15 cellular contexts compared by ENCODE assay signal in genomic region chr20:10430000-10430466, GRCh38. TPM values are rescaled to one million over a fixed set of nuclear protein-coding genes. Genes with fewer than 3 reads are reported as not detected.
DNase-seq lines count a peak whose midpoint lies in the region; ATAC-seq lines count a peak whose summit lies in the region.
"Had no signal": no experiment of that assay in that cellular context is flagged by ENCODE, and none has a peak within 500 bp of the region (broad histone marks: within the 10 kb centered on the region; RNA-seq: fewer than 3 reads in every experiment).

No MANE protein-coding gene starts in this region.

- DNase-seq in A172 (ENCODE audit: low spot score) (peak; percentile 42), Daoy (ENCODE audit: low read depth) (peak; percentile 30), NCI-H82 treated with DMSO at 0.1 percent for 48 hours (lab: John Stamatoyannopoulos, UW; ENCODE audit: unreplicated experiment) (peak; percentile 40), dermis blood vessel endothelial cell (peak; percentile 71), cortex of kidney (lab: John Stamatoyannopoulos, UW) (no peak), DMS 273 (lab: John Stamatoyannopoulos, UW; ENCODE audit: unreplicated experiment) (no peak)
- DNase-seq: activated CD8-positive, alpha-beta memory T cell treated with anti-CD3 and anti-CD28 coated beads, Interleukin-2, amount 10 ng/mL, durations not matched to agents 7 days and 5 days; activated naive CD8-positive, alpha-beta T cell treated with anti-CD3 and anti-CD28 coated beads, Interleukin-2, amount 50 U/mL, for 24 hours; NCI-H2029; NCI-H524 treated with DMSO at 0.1 percent for 48 hours; nephron progenitor cell; SHP77 treated with DMSO at 0.1 percent for 48 hours; upper lobe of right lung had no signal

- ATAC-seq in GM18907 (IDR thresholded peaks at IDR 0.05; ENCODE audit: unreplicated experiment) (no peak), GM18873 (IDR thresholded peaks at IDR 0.05; ENCODE audit: low FRiP score, unreplicated experiment) (no peak)
- ATAC-seq: activated CD8-positive, alpha-beta memory T cell treated with anti-CD3 and anti-CD28 coated beads, Interleukin-2, amount 10 ng/mL, durations not matched to agents 7 days and 5 days; activated naive CD8-positive, alpha-beta T cell treated with anti-CD3 and anti-CD28 coated beads, Interleukin-2, amount 50 U/mL, for 24 hours; upper lobe of right lung had no signal

RNA-seq across cellular contexts. Expression of gene MKKS, which starts 4.0 kb away (rescaled TPM):
- total RNA-seq in A172 (2014; rRNA removed; shearing (Covaris generic)): 9.8 and 11.2 TPM in 2 replicates
- 6.4 and 7.1 TPM in 2 replicates for total RNA-seq in Daoy (2014; rRNA removed; shearing (Covaris generic))
- 6.5 and 11.4 TPM in 2 replicates for total RNA-seq in dermis blood vessel endothelial cell

RNA-seq across cellular contexts. Expression of gene SLX4IP, which starts 5.1 kb away (rescaled TPM):
- total RNA-seq in A172 (2014; rRNA removed; shearing (Covaris generic)): 5.7 and 5.9 TPM in 2 replicates
- 3.1 and 3.6 TPM in 2 replicates for total RNA-seq in Daoy (2014; rRNA removed; shearing (Covaris generic))
- total RNA-seq in dermis blood vessel endothelial cell: 3.2 and 4.3 TPM in 2 replicates

Comparison
In these comparisons a context has a peak if more than half of its experiments do, and no peak if none do; other contexts are left out.
1. DNase-seq: peak in A172 (single experiment), Daoy (single experiment), NCI-H82 treated with DMSO at 0.1 percent for 48 hours (single experiment) and dermis blood vessel endothelial cell (single experiment); none in cortex of kidney (single experiment) and DMS 273 (single experiment).